Comparison of ENCODE assay signal across 19 cellular contexts in genomic region chr10:97656777-97657176, GRCh38.
"Had no signal": no experiment of that assay in that cellular context is flagged by ENCODE, and none has a peak within 500 bp of the region (broad histone marks: within the 10 kb centered on the region; RNA-seq: fewer than 3 reads in every experiment).

No MANE protein-coding gene starts in this region.

- ATAC-seq: activated naive CD8-positive, alpha-beta T cell treated with anti-CD3 and anti-CD28 coated beads, Interleukin-2, amount 50 U/mL, for 24 hours; activated T-helper 17 cell treated with anti-CD3 and anti-CD28 coated beads, Interleukin-2, amount 50 U/mL, for 72 hours; gastroesophageal sphincter; right cardiac atrium had no signal

- H3K79me2 ChIP-seq: parathyroid adenoma had no signal

- H3K9ac ChIP-seq: parathyroid adenoma had no signal

- H3K27ac ChIP-seq: epithelial cell of prostate, gastroesophageal sphincter, parathyroid adenoma, tibial artery, WERI-Rb-1 had no signal

- H3K9me3 ChIP-seq: gastroesophageal sphincter, tibial artery had no signal

- FAIRE-seq: TTC549 had no signal

- H3K4me1 ChIP-seq: gastroesophageal sphincter, parathyroid adenoma, tibial artery had no signal

- H3K27me3 ChIP-seq: gastroesophageal sphincter, tibial artery had no signal

- H3K4me3 ChIP-seq: gastroesophageal sphincter, tibial artery had no signal

- H2AFZ ChIP-seq: parathyroid adenoma had no signal

- DNase-seq: activated CD4-positive, alpha-beta T cell treated with anti-CD3 and anti-CD28 coated beads for 1 hour; activated CD8-positive, alpha-beta memory T cell treated with anti-CD3 and anti-CD28 coated beads for 24 hours; activated CD8-positive, alpha-beta memory T cell treated with anti-CD3 and anti-CD28 coated beads, Interleukin-2, amount 50 U/mL, for 4 hours; activated naive CD4-positive, alpha-beta T cell treated with anti-CD3 and anti-CD28 coated beads for 36 hours; activated naive CD8-positive, alpha-beta T cell treated with anti-CD3 and anti-CD28 coated beads, Interleukin-2, amount 50 U/mL, for 24 hours; activated T-cell treated with anti-CD3 and anti-CD28 coated beads, Interleukin-2, amount 50 U/mL, for 24 hours; cerebellar nuclear complex; cortex of kidney; head of caudate nucleus; hypothalamus; right cardiac atrium; stimulated activated CD4-positive, alpha-beta T cell treated with anti-CD3 and anti-CD28 coated beads, Interleukin-4, amount 100 ng/mL, for 24 hours; tibial artery; WERI-Rb-1 had no signal
